Comparison of ENCODE assay signal across 8 cellular contexts in the genomic region with DNA sequence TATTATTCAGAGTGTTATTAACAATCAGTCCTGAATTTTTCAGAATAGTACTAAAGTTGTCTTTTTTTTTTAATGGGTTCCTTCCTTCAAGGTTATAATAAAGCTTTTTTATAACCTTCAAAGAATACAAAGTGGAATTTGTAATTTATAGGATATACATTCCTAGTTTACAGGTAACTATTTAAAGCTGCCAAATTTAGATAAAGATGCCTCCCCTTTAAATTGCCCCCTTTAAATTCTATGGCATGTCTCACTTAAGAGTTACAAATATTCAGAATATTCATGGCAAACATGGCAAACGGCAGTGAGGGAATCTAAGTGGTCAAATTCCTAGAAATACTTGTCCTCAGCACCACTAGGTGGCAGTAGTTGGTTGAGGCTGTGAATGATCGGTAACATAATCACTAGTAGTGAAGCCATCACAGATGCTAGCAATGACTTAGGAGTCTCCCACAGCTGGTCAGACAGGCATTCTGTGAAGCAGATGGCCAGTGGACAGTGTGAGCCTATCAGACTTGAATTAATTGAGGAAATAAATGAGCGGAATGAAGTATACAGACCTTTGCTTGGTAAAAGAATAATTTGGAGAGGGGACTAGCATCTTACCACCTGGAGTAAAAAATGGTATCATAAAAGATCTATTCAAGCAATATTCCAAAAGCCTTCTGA.
DNase-seq lines count a peak whose midpoint lies in the region; ATAC-seq, FAIRE-seq and TF ChIP-seq lines count a peak whose summit lies in the region.

No MANE protein-coding gene starts in this region.

- H4K20me1 ChIP-seq in GM23338 (replicated peaks; ENCODE audit: insufficient read depth): no peaks in the 10 kb centered on the region

- no peak overlapping the region for H2AFZ ChIP-seq in GM23338

- no peak for TF ChIP-seq POLR2A in Peyer's patch (IDR thresholded peaks at IDR 0.05)

- H3K36me3 Mint-ChIP-seq in GM23338 (ENCODE audit: low read depth) (peaks cover 20% of the 10 kb centered on the region), osteocyte (ENCODE audit: unreplicated experiment) (peaks cover 69% of the 10 kb centered on the region)
- peaks cover 5% of the 10 kb centered on the region for H3K36me3 Mint-ChIP-seq in activated T-helper 1 cell treated with anti-CD3 and anti-CD28 coated beads, Interleukin-12 subunit alpha, Interleukin-12 subunit beta, Interleukin-2, Interleukin-4 antibody, amounts not matched to agents 30 ng/mL and 10 ng/mL and 1 ng/mL, durations not matched to agents 14 hours and 24 hours and 36 hours (ENCODE audit: low read depth)

- H3K9me3 ChIP-seq in Peyer's patch: no peaks in the 10 kb centered on the region

- peak; percentile 52 for ATAC-seq in GM23338

- DNase-seq in Daoy (ENCODE audit: low read depth) (peak; percentile 29), GM23338 (ENCODE audit: low spot score) (peak; percentile 94), Peyer's patch (peak in 2 of 3 donors; percentile 50 to 76), frontal cortex (ENCODE audit: low spot score in 2 of 2) (peak; percentile 32 to 60), osteocyte (ENCODE audit: extremely low spot score, unreplicated experiment) (no peak), cortex of kidney (lab: John Stamatoyannopoulos, UW) (no peak)
- peak; percentile 17 for DNase-seq in activated T-helper 1 cell treated with anti-CD3 and anti-CD28 coated beads, Interleukin-12 subunit alpha, Interleukin-12 subunit beta, Interleukin-2, Interleukin-4 antibody, amounts not matched to agents 30 ng/mL and 10 ng/mL and 1 ng/mL, durations not matched to agents 14 hours and 24 hours and 36 hours (ENCODE audit: low spot score)

- H3K4me3 Mint-ChIP-seq in GM23338 (no peak overlapping the region), osteocyte (ENCODE audit: unreplicated experiment) (no peak overlapping the region)
- H3K4me3 Mint-ChIP-seq in activated T-helper 1 cell treated with anti-CD3 and anti-CD28 coated beads, Interleukin-12 subunit alpha, Interleukin-12 subunit beta, Interleukin-2, Interleukin-4 antibody, amounts not matched to agents 30 ng/mL and 10 ng/mL and 1 ng/mL, durations not matched to agents 14 hours and 24 hours and 36 hours: no peak overlapping the region

- H3K27ac Mint-ChIP-seq in GM23338: peak overlapping the region; percentile 71; the same call in 1 of the 2 replicates
- no peak overlapping the region for H3K27ac Mint-ChIP-seq in activated T-helper 1 cell treated with anti-CD3 and anti-CD28 coated beads, Interleukin-12 subunit alpha, Interleukin-12 subunit beta, Interleukin-2, Interleukin-4 antibody, amounts not matched to agents 30 ng/mL and 10 ng/mL and 1 ng/mL, durations not matched to agents 14 hours and 24 hours and 36 hours
- H3K27ac Mint-ChIP-seq in osteocyte (ENCODE audit: unreplicated experiment): peak overlapping the region; percentile 74

- H3K4me1 ChIP-seq in GM23338 (ENCODE audit: insufficient read depth) (peaks cover 28% of the 10 kb centered on the region), Peyer's patch (no peaks in the 10 kb centered on the region)

- no peaks in the 10 kb centered on the region for H3K27me3 ChIP-seq in GM23338 (ENCODE audit: insufficient read depth)
- H3K27me3 ChIP-seq in Peyer's patch: no peaks in the 10 kb centered on the region

- H3K4me2 ChIP-seq in GM23338: no peak overlapping the region

- peaks cover 2% of the 10 kb centered on the region for H3K27me3 Mint-ChIP-seq in GM23338 (ENCODE audit: insufficient read depth, low read depth, poor library complexity)
- no peaks in the 10 kb centered on the region for H3K27me3 Mint-ChIP-seq in activated T-helper 1 cell treated with anti-CD3 and anti-CD28 coated beads, Interleukin-12 subunit alpha, Interleukin-12 subunit beta, Interleukin-2, Interleukin-4 antibody, amounts not matched to agents 30 ng/mL and 10 ng/mL and 1 ng/mL, durations not matched to agents 14 hours and 24 hours and 36 hours (ENCODE audit: insufficient read depth)
- H3K27me3 Mint-ChIP-seq in osteocyte (ENCODE audit: unreplicated experiment): no peaks in the 10 kb centered on the region

- TF ChIP-seq CTCF in GM23338 (conservative IDR thresholded peaks at IDR 0.05; ENCODE audit: low read depth in 2 of 2) (peak; percentile 87 to 96), LNCAP (IDR thresholded peaks at IDR 0.05) (peak; percentile 67), Peyer's patch (IDR thresholded peaks at IDR 0.05) (peak; percentile 19 to 87 (median 76)), osteocyte (IDR thresholded peaks at IDR 0.05) (peak; percentile 85)

- no peaks in the 10 kb centered on the region for H3K9me2 ChIP-seq in GM23338 (ENCODE audit: insufficient read depth)

- peaks cover 44% of the 10 kb centered on the region for H3K4me1 Mint-ChIP-seq in GM23338
- H3K4me1 Mint-ChIP-seq in activated T-helper 1 cell treated with anti-CD3 and anti-CD28 coated beads, Interleukin-12 subunit alpha, Interleukin-12 subunit beta, Interleukin-2, Interleukin-4 antibody, amounts not matched to agents 30 ng/mL and 10 ng/mL and 1 ng/mL, durations not matched to agents 14 hours and 24 hours and 36 hours (ENCODE audit: low read depth): peaks cover 5% of the 10 kb centered on the region
- H3K4me1 Mint-ChIP-seq in osteocyte (ENCODE audit: unreplicated experiment): peaks cover 2% of the 10 kb centered on the region

- peak; percentile 30 for FAIRE-seq in frontal cortex (lab: Jason Lieb, UNC)

- H3K4me3 ChIP-seq in GM23338 (no peak overlapping the region), Peyer's patch (no peak overlapping the region)

- H3K79me2 ChIP-seq in GM23338 (replicated peaks; ENCODE audit: insufficient read depth): no peaks in the 10 kb centered on the region

- no peaks in the 10 kb centered on the region for H3F3A ChIP-seq in GM23338 (replicated peaks; ENCODE audit: low read depth)

- H3K27ac ChIP-seq in GM23338 (ENCODE audit: low read depth) (no peak overlapping the region), Peyer's patch (no peak overlapping the region)

- intact Hi-C loops in activated T-helper 1 cell treated with anti-CD3 and anti-CD28 coated beads, Interleukin-12 subunit alpha, Interleukin-12 subunit beta, Interleukin-2, Interleukin-4 antibody, amounts not matched to agents 30 ng/mL and 10 ng/mL and 1 ng/mL, durations not matched to agents 14 hours and 24 hours and 36 hours (cut with micrococcal nuclease): loop anchor here (1.0 to 5.0 kb wide), 6 partner anchors 82 to 689 kb away; partner anchors contain the start of gene NEK1

- H3K9me3 Mint-ChIP-seq in GM23338 (no peaks in the 10 kb centered on the region), osteocyte (ENCODE audit: unreplicated experiment) (no peaks in the 10 kb centered on the region)
- no peaks in the 10 kb centered on the region for H3K9me3 Mint-ChIP-seq in activated T-helper 1 cell treated with anti-CD3 and anti-CD28 coated beads, Interleukin-12 subunit alpha, Interleukin-12 subunit beta, Interleukin-2, Interleukin-4 antibody, amounts not matched to agents 30 ng/mL and 10 ng/mL and 1 ng/mL, durations not matched to agents 14 hours and 24 hours and 36 hours

- H3K36me3 ChIP-seq in GM23338 (ENCODE audit: insufficient read depth) (peaks cover 10% of the 10 kb centered on the region; the same call in 1 of the 2 replicates), Peyer's patch (peaks cover 0 to 75% (median 0%) of the 10 kb centered on the region in 3 donors)

TF ChIP-seq in GM23338, 12 proteins besides CTCF, POLR2A, EP300 and RAD21 (continues in another document):
- TF ChIP-seq NANOG (IDR thresholded peaks at IDR 0.05; ENCODE audit: borderline replicate concordance) (0 out of 2 replicates have a peak, but pooled peaks have one; percentile 8), POLR2AphosphoS5 (IDR thresholded peaks at IDR 0.05; ENCODE audit: low read depth) (no peak)

Comparison
In these comparisons a context has a peak if more than half of its experiments do, and no peak if none do; other contexts are left out.
1. DNase-seq: peak in Daoy (single experiment), GM23338 (single experiment), Peyer's patch (2 of 3), activated T-helper 1 cell treated with anti-CD3 and anti-CD28 coated beads, Interleukin-12 subunit alpha, Interleukin-12 subunit beta, Interleukin-2, Interleukin-4 antibody, amounts not matched to agents 30 ng/mL and 10 ng/mL and 1 ng/mL, durations not matched to agents 14 hours and 24 hours and 36 hours (single experiment) and frontal cortex (2 of 2); none in osteocyte (single experiment) and cortex of kidney (single experiment).
2. Peak in every context shown above with its lines, with median percentiles within 50 percentile points of each other: CTCF ChIP-seq.